Comparison of ENCODE assay signal across 15 cellular contexts in the genomic region with DNA sequence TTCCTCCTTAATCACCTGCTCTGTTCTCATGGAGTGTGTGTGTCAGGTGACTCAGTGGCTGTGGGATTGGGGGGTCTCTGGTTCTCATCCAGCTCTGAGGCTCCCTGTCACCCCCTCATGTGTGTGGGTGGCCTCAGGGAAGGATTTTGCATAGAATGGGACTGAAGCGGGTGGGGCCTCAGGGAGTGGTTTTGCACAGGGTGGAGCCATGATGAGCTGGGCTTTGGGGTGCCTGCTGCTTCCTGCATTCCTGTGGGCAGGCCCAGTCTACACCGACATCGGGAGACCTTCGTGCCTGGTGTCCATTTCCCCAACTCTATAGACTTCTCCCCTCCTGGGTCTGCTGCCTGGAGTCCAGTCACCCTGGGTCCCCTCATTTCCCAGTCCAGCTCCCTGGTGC. TPM values are rescaled to one million over a fixed set of nuclear protein-coding genes. Genes with fewer than 3 reads are reported as not detected.
A peak's percentile ranks its signal among the peaks of the same experiment; 100 is the strongest.
DNase-seq lines count a peak whose midpoint lies in the region; TF ChIP-seq lines count a peak whose summit lies in the region.
"Had no signal": no experiment of that assay in that cellular context is flagged by ENCODE, and none has a peak within 500 bp of the region (broad histone marks: within the 10 kb centered on the region; RNA-seq: fewer than 3 reads in every experiment).

No MANE protein-coding gene starts in this region.

- intact Hi-C loops in dorsolateral prefrontal cortex (cut with DNase I), result loop anchor here in 1 of 2 donors (10.0 kb wide), 1 partner anchor 61 kb away; no protein-coding TSS in a partner anchor

- WGBS in hepatocyte (ENCODE audit: low lambda C conversion rate, missing lambda C conversion rate), result 87% methylated on average over 4 of the region's 4 CpGs

- H3K4me2 ChIP-seq in hepatocyte, result no peak overlapping the region
- H3K4me2 ChIP-seq: A549, BLaER1 had no signal

- H3K9me3 Mint-ChIP-seq in mesothelial cell of epicardium, result peaks cover 30% of the 10 kb centered on the region

- H3K36me3 ChIP-seq in hepatocyte (replicated peaks; ENCODE audit: insufficient read depth, low read depth), result no peaks in the 10 kb centered on the region
- H3K36me3 ChIP-seq: BLaER1 had no signal

- H3K9me3 ChIP-seq in hepatocyte (ENCODE audit: low read depth), result no peaks in the 10 kb centered on the region

- peaks cover 12% of the 10 kb centered on the region for H3K4me1 Mint-ChIP-seq in mesothelial cell of epicardium

- H3K4me3 ChIP-seq in hepatocyte, result no peak overlapping the region
- no peak overlapping the region for H3K4me3 ChIP-seq in dorsolateral prefrontal cortex
- H3K4me3 ChIP-seq: A549, BLaER1, GM23248 had no signal

- no peaks in the 10 kb centered on the region for H4K20me1 ChIP-seq in hepatocyte (ENCODE audit: insufficient read depth, poor library complexity, severe bottlenecking)

- peaks cover 6% of the 10 kb centered on the region for H3K4me1 ChIP-seq in hepatocyte (ENCODE audit: insufficient read depth)
- H3K4me1 ChIP-seq: A549, Caco-2 had no signal

- no peaks in the 10 kb centered on the region for H3K9me2 ChIP-seq in hepatocyte (replicated peaks; ENCODE audit: insufficient read depth)

- H3K79me2 ChIP-seq in hepatocyte, result no peaks in the 10 kb centered on the region

- H2AFZ ChIP-seq in hepatocyte, result no peak overlapping the region
- H2AFZ ChIP-seq: GM23248 had no signal

- no peak overlapping the region for H3K27ac Mint-ChIP-seq in mesothelial cell of epicardium
- H3K27ac Mint-ChIP-seq: CD8-positive, alpha-beta memory T cell had no signal

- H3K27me3 Mint-ChIP-seq in mesothelial cell of epicardium (ENCODE audit: low read depth), result peaks cover 3% of the 10 kb centered on the region

- TF ChIP-seq CTCF in hepatocyte (IDR thresholded peaks at IDR 0.05; ENCODE audit: poor library complexity), result no peak
- TF ChIP-seq CTCF in dorsolateral prefrontal cortex (IDR thresholded peaks at IDR 0.05 in 54 of 56, conservative IDR thresholded peaks at IDR 0.05 in 2 of 56; ENCODE audit: low read depth in 1 of 56, partially characterized antibody in 56 of 56), result no peak
- TF ChIP-seq CTCF in mesothelial cell of epicardium (IDR thresholded peaks at IDR 0.05; ENCODE audit: unreplicated experiment), result no peak

- peak overlapping the region; percentile 39 for H3K27ac ChIP-seq in hepatocyte
- H3K27ac ChIP-seq in dorsolateral prefrontal cortex, result no peak overlapping the region
- H3K27ac ChIP-seq: A549, BLaER1, GM23248 had no signal

- no peak overlapping the region for H3K4me3 Mint-ChIP-seq in mesothelial cell of epicardium
- H3K4me3 Mint-ChIP-seq: CD8-positive, alpha-beta memory T cell had no signal

- DNase-seq in A172 (ENCODE audit: low spot score), result peak; percentile 40
- DNase-seq in EH (ENCODE audit: low read depth), result peak; percentile 30
- peak; percentile 94 for DNase-seq in SW480 (ENCODE audit: low spot score)
- no peak for DNase-seq in hepatocyte (ENCODE audit: low spot score)
- DNase-seq in DMS 273 (lab: John Stamatoyannopoulos, UW; ENCODE audit: unreplicated experiment), result no peak
- no peak for DNase-seq in NCI-H2107 treated with DMSO at 0.1 percent for 48 hours (lab: John Stamatoyannopoulos, UW; ENCODE audit: unreplicated experiment)
- no peak for DNase-seq in dorsolateral prefrontal cortex
- no peak for DNase-seq in mesothelial cell of epicardium (ENCODE audit: low spot score in 2 of 2, unreplicated experiment in 2 of 2)
- DNase-seq: Caco-2; CD8-positive, alpha-beta memory T cell; DMS 273 treated with DMSO at 0.1 percent for 48 hours; GDM1; GM23248 had no signal

- H3K36me3 Mint-ChIP-seq in mesothelial cell of epicardium, result peaks cover 12% of the 10 kb centered on the region

- no peaks in the 10 kb centered on the region for H3K27me3 ChIP-seq in hepatocyte
- no peaks in the 10 kb centered on the region for H3K27me3 ChIP-seq in dorsolateral prefrontal cortex
- H3K27me3 ChIP-seq: BLaER1 had no signal

RNA-seq across cellular contexts. Expression of a gene that starts 59.6 kb away (rescaled TPM):
- 399 and 471 TPM in 2 replicates for total RNA-seq in A172 (2014; rRNA removed; shearing (Covaris generic))
- 267 and 324 TPM in 2 replicates for total RNA-seq in hepatocyte
- polyA plus RNA-seq in hepatocyte, result 288 and 290 TPM in 2 replicates
- total RNA-seq in dorsolateral prefrontal cortex, result 100 to 1,000 TPM; 189 to 323 (median 265) TPM
- 126 to 131 TPM (median 130 TPM) in 3 replicates for total RNA-seq in mesothelial cell of epicardium

Comparison
In these comparisons a context has a peak if more than half of its experiments do, and no peak if none do; other contexts are left out.
1. DNase-seq: peak in A172 (single experiment), EH (single experiment) and SW480 (single experiment); none in hepatocyte (single experiment), DMS 273 (single experiment), NCI-H2107 treated with DMSO at 0.1 percent for 48 hours (single experiment), dorsolateral prefrontal cortex (0 of 10) and mesothelial cell of epicardium (0 of 2).